In genomic region chr3:124168271-124168670, GRCh38 we compare ENCODE assay signal across 1 cellular context.
TF ChIP-seq lines count a peak whose summit lies in the region.

No MANE protein-coding gene starts in this region.

TF ChIP-seq in HepG2, 621 proteins besides CTCF, POLR2A, EP300 and RAD21:
- no peak for TF ChIP-seq MED13 (CRISPR knock-in tag; IDR thresholded peaks at IDR 0.05)
- TF ChIP-seq ZFP37 (CRISPR knock-in tag; IDR thresholded peaks at IDR 0.05; ENCODE audit: borderline replicate concordance): no peak
- TF ChIP-seq TAF15 (IDR thresholded peaks at IDR 0.05; ENCODE audit: low read depth, low read length, poor library complexity, severe bottlenecking): no peak
- no peak for TF ChIP-seq ZNF556 (CRISPR knock-in tag; IDR thresholded peaks at IDR 0.05; ENCODE audit: borderline replicate concordance)
- TF ChIP-seq, protein P1, sequence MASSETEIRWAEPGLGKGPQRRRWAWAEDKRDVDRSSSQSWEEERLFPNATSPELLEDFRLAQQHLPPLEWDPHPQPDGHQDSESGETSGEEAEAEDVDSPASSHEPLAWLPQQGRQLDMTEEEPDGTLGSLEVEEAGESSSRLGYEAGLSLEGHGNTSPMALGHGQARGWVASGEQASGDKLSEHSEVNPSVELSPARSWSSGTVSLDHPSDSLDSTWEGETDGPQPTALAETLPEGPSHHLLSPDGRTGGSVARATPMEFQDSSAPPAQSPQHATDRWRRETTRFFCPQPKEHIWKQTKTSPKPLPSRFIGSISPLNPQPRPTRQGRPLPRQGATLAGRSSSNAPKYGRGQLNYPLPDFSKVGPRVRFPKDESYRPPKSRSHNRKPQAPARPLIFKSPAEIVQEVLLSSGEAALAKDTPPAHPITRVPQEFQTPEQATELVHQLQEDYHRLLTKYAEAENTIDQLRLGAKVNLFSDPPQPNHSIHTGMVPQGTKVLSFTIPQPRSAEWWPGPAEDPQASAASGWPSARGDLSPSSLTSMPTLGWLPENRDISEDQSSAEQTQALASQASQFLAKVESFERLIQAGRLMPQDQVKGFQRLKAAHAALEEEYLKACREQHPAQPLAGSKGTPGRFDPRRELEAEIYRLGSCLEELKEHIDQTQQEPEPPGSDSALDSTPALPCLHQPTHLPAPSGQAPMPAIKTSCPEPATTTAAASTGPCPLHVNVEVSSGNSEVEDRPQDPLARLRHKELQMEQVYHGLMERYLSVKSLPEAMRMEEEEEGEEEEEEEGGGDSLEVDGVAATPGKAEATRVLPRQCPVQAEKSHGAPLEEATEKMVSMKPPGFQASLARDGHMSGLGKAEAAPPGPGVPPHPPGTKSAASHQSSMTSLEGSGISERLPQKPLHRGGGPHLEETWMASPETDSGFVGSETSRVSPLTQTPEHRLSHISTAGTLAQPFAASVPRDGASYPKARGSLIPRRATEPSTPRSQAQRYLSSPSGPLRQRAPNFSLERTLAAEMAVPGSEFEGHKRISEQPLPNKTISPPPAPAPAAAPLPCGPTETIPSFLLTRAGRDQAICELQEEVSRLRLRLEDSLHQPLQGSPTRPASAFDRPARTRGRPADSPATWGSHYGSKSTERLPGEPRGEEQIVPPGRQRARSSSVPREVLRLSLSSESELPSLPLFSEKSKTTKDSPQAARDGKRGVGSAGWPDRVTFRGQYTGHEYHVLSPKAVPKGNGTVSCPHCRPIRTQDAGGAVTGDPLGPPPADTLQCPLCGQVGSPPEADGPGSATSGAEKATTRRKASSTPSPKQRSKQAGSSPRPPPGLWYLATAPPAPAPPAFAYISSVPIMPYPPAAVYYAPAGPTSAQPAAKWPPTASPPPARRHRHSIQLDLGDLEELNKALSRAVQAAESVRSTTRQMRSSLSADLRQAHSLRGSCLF (CRISPR knock-in tag; IDR thresholded peaks at IDR 0.05; ENCODE audit: borderline replicate concordance): no peak
- TF ChIP-seq ZNF788 (CRISPR knock-in tag; IDR thresholded peaks at IDR 0.05; ENCODE audit: borderline replicate concordance): no peak
- no peak for TF ChIP-seq AGO1 (IDR thresholded peaks at IDR 0.05; ENCODE audit: low read depth, low read length, poor library complexity, severe bottlenecking)
- TF ChIP-seq ZNF275 (CRISPR knock-in tag; IDR thresholded peaks at IDR 0.05; ENCODE audit: borderline replicate concordance): no peak
- TF ChIP-seq, protein P2, sequence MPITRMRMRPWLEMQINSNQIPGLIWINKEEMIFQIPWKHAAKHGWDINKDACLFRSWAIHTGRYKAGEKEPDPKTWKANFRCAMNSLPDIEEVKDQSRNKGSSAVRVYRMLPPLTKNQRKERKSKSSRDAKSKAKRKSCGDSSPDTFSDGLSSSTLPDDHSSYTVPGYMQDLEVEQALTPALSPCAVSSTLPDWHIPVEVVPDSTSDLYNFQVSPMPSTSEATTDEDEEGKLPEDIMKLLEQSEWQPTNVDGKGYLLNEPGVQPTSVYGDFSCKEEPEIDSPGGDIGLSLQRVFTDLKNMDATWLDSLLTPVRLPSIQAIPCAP (CRISPR knock-in tag; IDR thresholded peaks at IDR 0.05; ENCODE audit: low read depth): no peak
- no peak for TF ChIP-seq ZBTB14 (CRISPR knock-in tag; IDR thresholded peaks at IDR 0.05)
- no peak for TF ChIP-seq CAMTA2 (CRISPR knock-in tag; IDR thresholded peaks at IDR 0.05; ENCODE audit: borderline replicate concordance)
- no peak for TF ChIP-seq HOXA3 (CRISPR knock-in tag; IDR thresholded peaks at IDR 0.05)
- no peak for TF ChIP-seq ZBTB3 (CRISPR knock-in tag; IDR thresholded peaks at IDR 0.05; ENCODE audit: borderline replicate concordance, low read depth)
- TF ChIP-seq, protein P3, sequence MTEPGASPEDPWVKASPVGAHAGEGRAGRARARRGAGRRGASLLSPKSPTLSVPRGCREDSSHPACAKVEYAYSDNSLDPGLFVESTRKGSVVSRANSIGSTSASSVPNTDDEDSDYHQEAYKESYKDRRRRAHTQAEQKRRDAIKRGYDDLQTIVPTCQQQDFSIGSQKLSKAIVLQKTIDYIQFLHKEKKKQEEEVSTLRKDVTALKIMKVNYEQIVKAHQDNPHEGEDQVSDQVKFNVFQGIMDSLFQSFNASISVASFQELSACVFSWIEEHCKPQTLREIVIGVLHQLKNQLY (CRISPR knock-in tag; IDR thresholded peaks at IDR 0.05): no peak
- TF ChIP-seq SMAD3 (CRISPR knock-in tag; IDR thresholded peaks at IDR 0.05): no peak
- no peak for TF ChIP-seq ZNF672 (CRISPR knock-in tag; IDR thresholded peaks at IDR 0.05)
- no peak for TF ChIP-seq HNF4A (CRISPR knock-in tag; IDR thresholded peaks at IDR 0.05)
- no peak for TF ChIP-seq ZBTB42 (CRISPR knock-in tag; IDR thresholded peaks at IDR 0.05)
- TF ChIP-seq SNAI1 (CRISPR knock-in tag; IDR thresholded peaks at IDR 0.05; ENCODE audit: borderline replicate concordance): no peak
